In genomic region chr9:127589955-127590370, GRCh38 we compare ENCODE assay signal across 8 cellular contexts. TPM values are rescaled to one million over a fixed set of nuclear protein-coding genes. Genes with fewer than 3 reads are reported as not detected.
DNase-seq lines count a peak whose midpoint lies in the region; FAIRE-seq and TF ChIP-seq lines count a peak whose summit lies in the region.

No MANE protein-coding gene starts in this region.

- FAIRE-seq in bronchial epithelial cell (lab: Jason Lieb, UNC) (no peak), GM12891 (lab: Jason Lieb, UNC) (no peak)

- peak; percentile 78 for TF ChIP-seq CTCF in bronchial epithelial cell (IDR thresholded peaks at IDR 0.05; ENCODE audit: insufficient read depth, low read length, severe bottlenecking)

- H3K4me3 ChIP-seq in bronchial epithelial cell (ENCODE audit: low read depth, low read length), result no peak overlapping the region

- H3K27me3 ChIP-seq in bronchial epithelial cell (ENCODE audit: control insufficient read depth, insufficient read depth, low read length), result no peaks in the 10 kb centered on the region

- no peaks in the 10 kb centered on the region for H3K36me3 ChIP-seq in bronchial epithelial cell (ENCODE audit: control insufficient read depth, insufficient read depth, low read length)

- DNase-seq in Daoy (ENCODE audit: low read depth), result peak; percentile 80
- DNase-seq in LHCN-M2 (ENCODE audit: low read depth), result peak; percentile 73
- peak; percentile 90 for DNase-seq in RKO (ENCODE audit: low spot score)
- DNase-seq in bronchial epithelial cell (ENCODE audit: low read depth), result no peak
- DNase-seq in kidney glomerular epithelial cell (lab: John Stamatoyannopoulos, UW), result peak; percentile 65
- peak; percentile 87 for DNase-seq in superior temporal gyrus (ENCODE audit: extremely low spot score)
- no peak for DNase-seq in GM12891 (ENCODE audit: insufficient read length, low spot score)
- no peak for DNase-seq in putamen (ENCODE audit: low spot score)

- TF ChIP-seq POLR2A in GM12891 (IDR thresholded peaks at IDR 0.05; ENCODE audit: low read depth, low read length), result no peak

TF ChIP-seq in GM12891, 5 proteins besides CTCF, POLR2A, EP300 and RAD21:
- TF ChIP-seq POU2F2 (IDR thresholded peaks at IDR 0.05; ENCODE audit: low read depth, low read length), result no peak
- no peak for TF ChIP-seq TAF1 (IDR thresholded peaks at IDR 0.05; ENCODE audit: low read depth, low read length)
- TF ChIP-seq SPI1 (IDR thresholded peaks at IDR 0.05; ENCODE audit: low read depth, low read length), result no peak

RNA-seq across cellular contexts. Expression of gene STXBP1, which starts 22.1 kb away (rescaled TPM):
- 26.3 and 41.9 TPM in 2 replicates for total RNA-seq in Daoy (2014; rRNA removed; shearing (Covaris generic))
- total RNA-seq in LHCN-M2 (2014; rRNA removed) (40.4 and 98.0 TPM in 2 replicates), bronchial epithelial cell (7.9 and 17.1 TPM in 2 replicates)
- polyA plus RNA-seq in LHCN-M2 (2012), result 33.2 TPM
- 0.59 TPM for polyA plus RNA-seq in GM12891 (2012; ENCODE audit: low read depth, missing spikeins)

Comparison
In these comparisons a context has a peak if more than half of its experiments do, and no peak if none do; other contexts are left out.
1. DNase-seq: peak in Daoy (single experiment), LHCN-M2 (single experiment), RKO (single experiment), kidney glomerular epithelial cell (single experiment) and superior temporal gyrus (single experiment); none in bronchial epithelial cell (single experiment), GM12891 (single experiment) and putamen (single experiment).